ENCODE assay signal across 8 cellular contexts in genomic region chr12:57240069-57240921, GRCh38. TPM values are rescaled to one million over a fixed set of nuclear protein-coding genes. Genes with fewer than 3 reads are reported as not detected.
A peak's percentile ranks its signal among the peaks of the same experiment; 100 is the strongest.
DNase-seq lines count a peak whose midpoint lies in the region; ATAC-seq and TF ChIP-seq lines count a peak whose summit lies in the region.

No MANE protein-coding gene starts in this region.

- peak overlapping the region; percentile 57; the same call in 1 of the 2 replicates for H3K9ac ChIP-seq in KMS-11

- H3K27ac ChIP-seq in KMS-11 (no peak overlapping the region), right atrium auricular region (no peak overlapping the region)

- H2AFZ ChIP-seq in KMS-11 (ENCODE audit: low read depth) = peak overlapping the region; percentile 95

- H3K4me3 ChIP-seq in KMS-11 (IDR thresholded peaks at IDR 0.05; ENCODE audit: insufficient read depth, low read depth, low read length) (no peak overlapping the region), right atrium auricular region (peak overlapping the region; percentile 45 to 54)

- peak overlapping the region; percentile 81 for H3K27ac Mint-ChIP-seq in activated naive CD8-positive, alpha-beta T cell treated with anti-CD3 and anti-CD28 coated beads for 36 hours

- DNase-seq in EH (ENCODE audit: low read depth) (peak; percentile 77), SHP77 (lab: John Stamatoyannopoulos, UW) (peak; percentile 40 to 70), right atrium auricular region (ENCODE audit: low spot score) (no peak), retina (peak; percentile 94)
- peak; percentile 79 for DNase-seq in activated naive CD8-positive, alpha-beta T cell treated with anti-CD3 and anti-CD28 coated beads for 36 hours

- H3K79me2 ChIP-seq in KMS-11 (ENCODE audit: insufficient read depth, low read depth) = no peaks in the 10 kb centered on the region

- peaks cover 83% of the 10 kb centered on the region for H3K27me3 Mint-ChIP-seq in activated naive CD8-positive, alpha-beta T cell treated with anti-CD3 and anti-CD28 coated beads for 36 hours

- H3K4me2 ChIP-seq in KMS-11 = peak overlapping the region; percentile 99

- TF ChIP-seq CTCF in KMS-11 (conservative IDR thresholded peaks at IDR 0.05; ENCODE audit: low read depth, low read length) (0 out of 2 replicates have a peak, but pooled peaks have one; percentile 17), right atrium auricular region (IDR thresholded peaks at IDR 0.05) (no peak)

- no peaks in the 10 kb centered on the region for H4K20me1 ChIP-seq in KMS-11 (ENCODE audit: insufficient read depth)

- H3K9me3 ChIP-seq in right atrium auricular region = no peaks in the 10 kb centered on the region

- H3K36me3 ChIP-seq in KMS-11 (ENCODE audit: insufficient read depth) = no peaks in the 10 kb centered on the region
- no peaks in the 10 kb centered on the region for H3K36me3 ChIP-seq in right atrium auricular region

- no peak for ATAC-seq in HG02623 (IDR thresholded peaks at IDR 0.05; ENCODE audit: unreplicated experiment)
- ATAC-seq in GM21390 (IDR thresholded peaks at IDR 0.05; ENCODE audit: unreplicated experiment) = no peak

- H3K27me3 ChIP-seq in KMS-11 (ENCODE audit: insufficient read depth, low read depth) (peaks cover 69% of the 10 kb centered on the region), right atrium auricular region (peaks cover 14 to 32% of the 10 kb centered on the region in 2 donors)

- no peaks in the 10 kb centered on the region for H3K9me3 Mint-ChIP-seq in activated naive CD8-positive, alpha-beta T cell treated with anti-CD3 and anti-CD28 coated beads for 36 hours

- peaks cover 6% of the 10 kb centered on the region for H3K36me3 Mint-ChIP-seq in activated naive CD8-positive, alpha-beta T cell treated with anti-CD3 and anti-CD28 coated beads for 36 hours

- peak overlapping the region; percentile 91 for H3K4me3 Mint-ChIP-seq in activated naive CD8-positive, alpha-beta T cell treated with anti-CD3 and anti-CD28 coated beads for 36 hours

- peaks cover 59% of the 10 kb centered on the region for H3K4me1 ChIP-seq in KMS-11 (ENCODE audit: low read depth, poor library complexity, severe bottlenecking)
- H3K4me1 ChIP-seq in right atrium auricular region = peaks cover 0 to 78% of the 10 kb centered on the region in 2 donors

- H3K4me1 Mint-ChIP-seq in activated naive CD8-positive, alpha-beta T cell treated with anti-CD3 and anti-CD28 coated beads for 36 hours = peaks cover 63% of the 10 kb centered on the region

RNA-seq across cellular contexts. Expression of gene STAC3, which starts 10.7 kb away (rescaled TPM):
- total RNA-seq in activated naive CD8-positive, alpha-beta T cell treated with anti-CD3 and anti-CD28 coated beads for 36 hours = 1 to 10 TPM; 2.0 to 2.6 TPM
- total RNA-seq in right atrium auricular region = under 1 TPM; 0.48 to 0.59 TPM

RNA-seq across cellular contexts. Expression of gene SHMT2, which starts 10.8 kb away (rescaled TPM):
- 100 to 1,000 TPM; 517 to 532 TPM for total RNA-seq in activated naive CD8-positive, alpha-beta T cell treated with anti-CD3 and anti-CD28 coated beads for 36 hours
- 10 to 100 TPM; 16.6 to 33.0 TPM for total RNA-seq in right atrium auricular region

RNA-seq across cellular contexts. Expression of gene NXPH4, which starts 23.7 kb away (rescaled TPM):
- total RNA-seq in activated naive CD8-positive, alpha-beta T cell treated with anti-CD3 and anti-CD28 coated beads for 36 hours = under 1 TPM; 0.19 to 0.26 TPM
- total RNA-seq in right atrium auricular region = 1 to 10 TPM in 1 of 2 donors, under 1 TPM in 1; 0.28 to 1.1 TPM

Comparison
In these comparisons a context has a peak if more than half of its experiments do, and no peak if none do; other contexts are left out.
1. RNA of gene SHMT2, which starts 10.8 kb away (total RNA-seq): 517 to 532 TPM in activated naive CD8-positive, alpha-beta T cell treated with anti-CD3 and anti-CD28 coated beads for 36 hours; 16.6 to 33.0 TPM in right atrium auricular region; every median in the first group is over 10 times any median in the second.